ENCODE assay signal across 15 cellular contexts in the genomic region with DNA sequence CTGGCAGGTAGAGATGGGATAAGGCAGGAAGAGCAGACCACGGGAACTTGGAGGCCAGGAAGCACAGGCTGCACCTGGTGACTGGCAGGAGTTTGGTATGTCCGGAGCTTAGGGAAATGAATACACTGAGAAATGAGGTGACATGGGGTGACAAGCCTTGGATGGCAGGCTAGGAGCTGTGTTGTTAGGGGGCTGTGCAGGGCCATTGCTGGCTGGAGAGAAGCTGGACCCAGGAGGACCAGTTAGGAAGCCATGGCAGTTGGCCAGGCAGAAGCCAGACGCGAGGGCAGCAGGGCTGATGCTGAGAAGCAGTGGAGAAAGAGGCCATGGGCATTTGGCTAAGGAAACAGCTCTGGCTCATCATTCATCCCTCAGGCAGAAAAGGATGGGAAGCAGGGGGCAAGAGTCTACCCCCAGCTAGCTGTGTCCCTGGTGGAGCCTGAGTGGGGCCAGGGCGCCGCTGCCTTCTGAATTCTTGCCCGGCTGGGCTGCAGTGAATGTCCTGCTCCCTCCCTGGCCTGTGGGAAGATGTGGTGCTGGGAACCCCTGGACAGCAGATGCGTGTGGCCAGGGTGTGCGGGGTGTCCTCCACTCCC.
DNase-seq lines count a peak whose midpoint lies in the region; ATAC-seq and TF ChIP-seq lines count a peak whose summit lies in the region.
"Had no signal": no experiment of that assay in that cellular context is flagged by ENCODE, and none has a peak within 500 bp of the region (broad histone marks: within the 10 kb centered on the region; RNA-seq: fewer than 3 reads in every experiment).

No MANE protein-coding gene starts in this region.

- no peaks in the 10 kb centered on the region for H3K36me3 Mint-ChIP-seq in stimulated activated memory B cell treated with anti-CD40 and anti-IgM and Interleukin-4, amounts not matched to agents 10 μg/mL and 1 μg/mL and 100 μg/mL, for 72 hours
- H3K36me3 Mint-ChIP-seq: IgD-negative memory B cell had no signal

- TF ChIP-seq CTCF in coronary artery (IDR thresholded peaks at IDR 0.05) (no peak), esophagus muscularis mucosa (IDR thresholded peaks at IDR 0.05) (no peak)

- peak; percentile 30 for DNase-seq in activated CD8-positive, alpha-beta memory T cell treated with anti-CD3 and anti-CD28 coated beads for 24 hours
- DNase-seq in activated CD8-positive, alpha-beta memory T cell treated with anti-CD3 and anti-CD28 coated beads, Interleukin-2, amount 50 U/mL, for 4 hours, result no peak
- DNase-seq in mesenteric fat pad (ENCODE audit: low spot score) (peak; percentile 81), coronary artery (ENCODE audit: low spot score) (no peak), esophagus muscularis mucosa (ENCODE audit: extremely low spot score) (no peak), NCI-H2196 treated with DMSO at 0.1 percent for 48 hours (lab: John Stamatoyannopoulos, UW; ENCODE audit: unreplicated experiment) (no peak)
- DNase-seq: C1 segment of cervical spinal cord; Calu3; CD4-positive, alpha-beta T cell; DMS 273 treated with DMSO at 0.1 percent for 48 hours had no signal

- no peaks in the 10 kb centered on the region for H3K9me3 ChIP-seq in esophagus muscularis mucosa
- H3K9me3 ChIP-seq: HAP-1 had no signal

- peaks cover 16 to 27% (median 18%) of the 10 kb centered on the region in 4 donors for H3K4me1 ChIP-seq in esophagus muscularis mucosa
- H3K4me1 ChIP-seq: HAP-1 had no signal

- no peak overlapping the region for H3K27ac ChIP-seq in coronary artery
- no peak overlapping the region for H3K27ac ChIP-seq in esophagus muscularis mucosa (replicated peaks in 1 of 4)
- H3K27ac ChIP-seq: 22Rv1 had no signal

- 82% methylated on average over 9 of the region's 9 CpGs for WGBS in esophagus muscularis mucosa

- TF ChIP-seq EP300 in esophagus muscularis mucosa (IDR thresholded peaks at IDR 0.05), result no peak

- H3K4me1 Mint-ChIP-seq in stimulated activated memory B cell treated with anti-CD40 and anti-IgM and Interleukin-4, amounts not matched to agents 10 μg/mL and 1 μg/mL and 100 μg/mL, for 72 hours, result peaks cover 31% of the 10 kb centered on the region

- ATAC-seq in stimulated activated memory B cell treated with anti-CD40 and anti-IgM and Interleukin-4, amounts not matched to agents 10 μg/mL and 1 μg/mL and 100 μg/mL, for 72 hours, result no peak
- ATAC-seq: GM23338 had no signal

- no peak overlapping the region for H3K4me3 Mint-ChIP-seq in stimulated activated memory B cell treated with anti-CD40 and anti-IgM and Interleukin-4, amounts not matched to agents 10 μg/mL and 1 μg/mL and 100 μg/mL, for 72 hours
- H3K4me3 Mint-ChIP-seq: CD4-positive, alpha-beta T cell; GM23338 had no signal

- peaks cover 11% of the 10 kb centered on the region for H3K27me3 Mint-ChIP-seq in stimulated activated memory B cell treated with anti-CD40 and anti-IgM and Interleukin-4, amounts not matched to agents 10 μg/mL and 1 μg/mL and 100 μg/mL, for 72 hours

- H3K27me3 ChIP-seq in esophagus muscularis mucosa, result no peaks in the 10 kb centered on the region

- H3K9me3 Mint-ChIP-seq in stimulated activated memory B cell treated with anti-CD40 and anti-IgM and Interleukin-4, amounts not matched to agents 10 μg/mL and 1 μg/mL and 100 μg/mL, for 72 hours, result peaks cover 5% of the 10 kb centered on the region
- H3K9me3 Mint-ChIP-seq: CD4-positive, alpha-beta T cell; GM23338; IgD-negative memory B cell had no signal

- H3K36me3 ChIP-seq in esophagus muscularis mucosa, result no peaks in the 10 kb centered on the region
- H3K36me3 ChIP-seq: HAP-1 had no signal

- H3K27ac Mint-ChIP-seq in stimulated activated memory B cell treated with anti-CD40 and anti-IgM and Interleukin-4, amounts not matched to agents 10 μg/mL and 1 μg/mL and 100 μg/mL, for 72 hours, result peak overlapping the region; percentile 23
- H3K27ac Mint-ChIP-seq: CD4-positive, alpha-beta T cell; GM23338 had no signal

- H3K4me3 ChIP-seq in coronary artery (no peak overlapping the region), esophagus muscularis mucosa (no peak overlapping the region)
- H3K4me3 ChIP-seq: GM23338, HAP-1 had no signal

- intact Hi-C loops in esophagus muscularis mucosa (cut with DNase I), result no loop called here

- TF ChIP-seq POLR2A in esophagus muscularis mucosa (IDR thresholded peaks at IDR 0.05; ENCODE audit: low read depth), result no peak

Comparison
In these comparisons a context has a peak if more than half of its experiments do, and no peak if none do; other contexts are left out.
1. DNase-seq: peak in activated CD8-positive, alpha-beta memory T cell treated with anti-CD3 and anti-CD28 coated beads for 24 hours (single experiment) and mesenteric fat pad (single experiment); none in activated CD8-positive, alpha-beta memory T cell treated with anti-CD3 and anti-CD28 coated beads, Interleukin-2, amount 50 U/mL, for 4 hours (single experiment), coronary artery (single experiment), esophagus muscularis mucosa (single experiment) and NCI-H2196 treated with DMSO at 0.1 percent for 48 hours (single experiment).